Comparison of ENCODE assay signal across 9 cellular contexts in the genomic region with DNA sequence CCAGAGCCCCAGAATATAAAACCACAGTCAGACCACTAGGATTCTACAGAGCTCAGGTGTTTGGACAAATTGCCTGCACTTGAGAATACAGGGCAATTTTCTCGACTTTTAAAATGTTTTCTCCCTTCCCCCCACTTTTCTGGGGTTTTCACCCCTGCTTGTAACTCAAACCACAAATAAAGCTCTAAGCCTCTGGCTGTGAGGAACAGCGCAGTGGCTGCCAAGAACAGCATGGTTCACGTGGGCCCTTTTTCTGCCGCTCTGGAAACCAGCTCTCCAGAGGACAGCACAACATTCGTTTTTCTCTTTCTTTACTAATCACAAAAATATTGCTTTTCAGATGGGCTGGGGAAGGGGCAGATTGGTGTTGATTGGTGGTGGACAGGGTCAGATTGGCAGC.
A peak's percentile ranks its signal among the peaks of the same experiment; 100 is the strongest.
DNase-seq lines count a peak whose midpoint lies in the region; ATAC-seq and TF ChIP-seq lines count a peak whose summit lies in the region.
"Had no signal": no experiment of that assay in that cellular context is flagged by ENCODE, and none has a peak within 500 bp of the region (broad histone marks: within the 10 kb centered on the region; RNA-seq: fewer than 3 reads in every experiment).

No MANE protein-coding gene starts in this region.

- H3K79me2 ChIP-seq in OCI-LY3 (ENCODE audit: low read length) = no peaks in the 10 kb centered on the region

- H3K36me3 ChIP-seq in Caco-2 (ENCODE audit: control insufficient read depth, insufficient read depth, low read length) (no peaks in the 10 kb centered on the region), OCI-LY3 (replicated peaks; ENCODE audit: low read depth, low read length) (no peaks in the 10 kb centered on the region), esophagus squamous epithelium (no peaks in the 10 kb centered on the region)
- H3K36me3 ChIP-seq: ovary had no signal

- no peak for ATAC-seq in HG02623 (IDR thresholded peaks at IDR 0.05; ENCODE audit: unreplicated experiment)
- ATAC-seq in HG03039 (IDR thresholded peaks at IDR 0.05; ENCODE audit: unreplicated experiment) = no peak

- no peaks in the 10 kb centered on the region for H3K9me3 Mint-ChIP-seq in Caco-2 (ENCODE audit: unreplicated experiment)
- no peaks in the 10 kb centered on the region for H3K9me3 Mint-ChIP-seq in progenitor cell of endocrine pancreas (ENCODE audit: low read depth)

- H3K27me3 Mint-ChIP-seq in Caco-2 (ENCODE audit: insufficient read depth, unreplicated experiment) = no peaks in the 10 kb centered on the region
- H3K27me3 Mint-ChIP-seq in progenitor cell of endocrine pancreas = peaks cover 15% of the 10 kb centered on the region

- H3K27ac Mint-ChIP-seq in Caco-2 (ENCODE audit: unreplicated experiment) (peak overlapping the region; percentile 78), progenitor cell of endocrine pancreas (peak overlapping the region; percentile 95)

- intact Hi-C loops in Caco-2 (cut with micrococcal nuclease; ENCODE audit: unreplicated experiment) (loop anchor here (1.0 kb wide), 5 partner anchors 13 to 204 kb away; no protein-coding TSS in a partner anchor), esophagus squamous epithelium (cut with DNase I) (no loop called here)

- peaks cover 35% of the 10 kb centered on the region for H3K4me1 Mint-ChIP-seq in Caco-2 (ENCODE audit: low read depth, unreplicated experiment)
- H3K4me1 Mint-ChIP-seq in progenitor cell of endocrine pancreas (ENCODE audit: low read depth) = peaks cover 50% of the 10 kb centered on the region

- TF ChIP-seq CTCF in Caco-2 (IDR thresholded peaks at IDR 0.05; ENCODE audit: insufficient read depth in 1 of 2, low read depth in 1 of 2, low read length in 1 of 2, severe bottlenecking in 1 of 2, unreplicated experiment in 1 of 2) (no peak), OCI-LY3 (IDR thresholded peaks at IDR 0.05; ENCODE audit: low read depth, low read length) (no peak), esophagus squamous epithelium (IDR thresholded peaks at IDR 0.05) (no peak), progenitor cell of endocrine pancreas (IDR thresholded peaks at IDR 0.05; ENCODE audit: unreplicated experiment) (no peak), RWPE1 (conservative IDR thresholded peaks at IDR 0.05; ENCODE audit: low read depth) (no peak)

- H2AFZ ChIP-seq in OCI-LY3 (ENCODE audit: low read depth, low read length) = 0 out of 2 replicates have a peak overlapping the region, but pooled peaks have one; percentile 91

- no peaks in the 10 kb centered on the region for H3K36me3 Mint-ChIP-seq in Caco-2 (ENCODE audit: insufficient read depth, unreplicated experiment)
- no peaks in the 10 kb centered on the region for H3K36me3 Mint-ChIP-seq in progenitor cell of endocrine pancreas (ENCODE audit: insufficient read depth)

- no peak overlapping the region for H3K9ac ChIP-seq in OCI-LY3 (ENCODE audit: low read length)

- H3K4me3 Mint-ChIP-seq in Caco-2 (ENCODE audit: unreplicated experiment) (peak overlapping the region; percentile 42), progenitor cell of endocrine pancreas (ENCODE audit: low read depth) (no peak overlapping the region)

- no peaks in the 10 kb centered on the region for H4K20me1 ChIP-seq in OCI-LY3 (ENCODE audit: insufficient read depth, low read length)

- no peak overlapping the region for H3K4me2 ChIP-seq in OCI-LY3 (ENCODE audit: low read length)

- no peaks in the 10 kb centered on the region for H3K27me3 ChIP-seq in Caco-2 (replicated peaks; ENCODE audit: control insufficient read depth, insufficient read depth, low read length)
- no peaks in the 10 kb centered on the region for H3K27me3 ChIP-seq in OCI-LY3 (ENCODE audit: low read depth, low read length)
- H3K27me3 ChIP-seq in esophagus squamous epithelium = no peaks in the 10 kb centered on the region
- H3K27me3 ChIP-seq: ovary had no signal

- peaks cover 49% of the 10 kb centered on the region for H3K4me1 ChIP-seq in Caco-2
- H3K4me1 ChIP-seq in OCI-LY3 (ENCODE audit: low read length) = peaks cover 34% of the 10 kb centered on the region
- peaks cover 31 to 80% (median 50%) of the 10 kb centered on the region in 3 donors for H3K4me1 ChIP-seq in esophagus squamous epithelium

- POLR2A ChIA-PET in Caco-2 (lab: Charles Lee) (no interaction called here), RWPE1 (lab: Yijun Ruan, JAX; ENCODE audit: low non-redundant PET) (no interaction called here)

- TF ChIP-seq POLR2A in esophagus squamous epithelium (IDR thresholded peaks at IDR 0.05) = no peak

- H3K9me3 ChIP-seq in Caco-2 = no peaks in the 10 kb centered on the region
- H3K9me3 ChIP-seq in OCI-LY3 (ENCODE audit: insufficient read depth, low read length) = no peaks in the 10 kb centered on the region
- no peaks in the 10 kb centered on the region for H3K9me3 ChIP-seq in esophagus squamous epithelium
- H3K9me3 ChIP-seq: ovary had no signal

- no TSS peak for BruUV-seq in Caco-2 (replicated peaks; lab: Mats Ljungman, UMichigan)

- WGBS in esophagus squamous epithelium, 2 donors = 39 to 49% methylated on average over 5 of the region's 5 CpGs

- no peak overlapping the region for H3K4me3 ChIP-seq in Caco-2 (ENCODE audit: low read depth, low read length)
- H3K4me3 ChIP-seq in OCI-LY3 (ENCODE audit: low read length) = no peak overlapping the region
- no peak overlapping the region for H3K4me3 ChIP-seq in esophagus squamous epithelium
- H3K4me3 ChIP-seq: ovary had no signal

- DNase-seq in Caco-2 (no peak), esophagus squamous epithelium (lab: John Stamatoyannopoulos, UW) (no peak), progenitor cell of endocrine pancreas (ENCODE audit: low spot score, unreplicated experiment) (no peak), RWPE1 (ENCODE audit: low spot score) (no peak), middle frontal gyrus (ENCODE audit: extremely low spot score, low spot score) (no peak)

- H3K27ac ChIP-seq in OCI-LY3 (ENCODE audit: low read length) (no peak overlapping the region), esophagus squamous epithelium (peak overlapping the region; percentile 23 to 77 (median 72)), RWPE1 (no peak overlapping the region)
- H3K27ac ChIP-seq: ovary had no signal

- CTCF ChIA-PET in Caco-2 (lab: Charles Lee) (interaction anchor here (1.2 kb wide), 1 partner anchor 46 kb away, joined by 4 read pairs; no protein-coding TSS in a partner anchor), RWPE1 (lab: Yijun Ruan, JAX) (interaction anchor here (0.6 kb wide), 1 partner anchor 17 kb away, joined by 3 read pairs; no protein-coding TSS in a partner anchor)

Comparison
In these comparisons a context has a peak if more than half of its experiments do, and no peak if none do; other contexts are left out.
1. H3K27ac ChIP-seq: peak in esophagus squamous epithelium (4 of 4); none in OCI-LY3 (single experiment) and RWPE1 (single experiment).